Comparison of ENCODE assay signal across 9 cellular contexts in the genomic region with DNA sequence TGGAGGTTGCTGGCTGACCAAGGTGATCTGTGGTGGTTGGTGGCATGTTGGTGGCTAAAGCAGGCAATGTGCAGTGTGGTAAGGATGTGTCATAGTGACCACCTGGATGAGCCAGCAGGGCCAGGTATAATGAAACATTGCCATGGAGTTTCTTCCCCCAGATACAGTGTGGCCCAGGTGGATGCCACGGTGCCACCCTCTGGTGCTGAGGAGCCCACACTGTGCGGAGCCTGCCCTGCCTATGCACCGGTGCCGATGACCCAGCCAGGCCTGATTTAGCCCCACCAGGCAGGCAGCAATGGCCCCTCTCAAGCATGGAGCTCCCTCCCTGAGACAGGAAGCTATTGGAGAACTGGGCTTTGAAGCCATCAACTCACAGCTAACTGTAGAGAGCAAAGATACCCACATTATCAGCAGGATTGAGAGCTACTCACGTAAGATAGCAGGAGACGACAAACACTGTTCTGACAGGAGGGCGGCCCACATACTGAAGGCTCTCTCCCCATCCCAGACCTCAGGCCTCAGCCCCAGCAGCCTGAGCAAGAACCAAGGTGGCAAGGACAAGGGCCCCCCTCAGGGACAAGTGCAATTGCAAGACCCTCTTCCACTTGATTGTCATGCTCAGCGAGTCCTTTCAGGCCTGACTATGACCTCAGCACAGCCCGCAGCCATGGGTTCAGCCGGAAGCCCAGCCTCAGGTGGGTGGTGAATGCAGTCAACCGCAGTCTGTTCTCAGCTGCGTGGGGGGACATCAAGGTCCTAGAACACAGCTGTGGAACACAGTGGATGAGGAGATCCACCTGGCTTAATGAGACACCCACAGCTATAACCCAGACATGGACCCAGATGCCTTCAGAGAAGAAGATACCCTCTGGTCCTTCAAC.
DNase-seq lines count a peak whose midpoint lies in the region; ATAC-seq, FAIRE-seq and TF ChIP-seq lines count a peak whose summit lies in the region.
"Had no signal": no experiment of that assay in that cellular context is flagged by ENCODE, and none has a peak within 500 bp of the region (broad histone marks: within the 10 kb centered on the region; RNA-seq: fewer than 3 reads in every experiment).

No MANE protein-coding gene starts in this region.

- peak overlapping the region; percentile 49 for H3K27ac ChIP-seq in BLaER1

- no peak overlapping the region for H3K9ac ChIP-seq in BLaER1

- H3K36me3 Mint-ChIP-seq in activated naive CD4-positive, alpha-beta T cell treated with anti-CD3 and anti-CD28 coated beads, Interleukin-2, amount 10 ng/mL, durations not matched to agents 7 days and 5 days = peaks cover 6% of the 10 kb centered on the region
- H3K36me3 Mint-ChIP-seq: natural killer cell had no signal

- peaks cover 4% of the 10 kb centered on the region for H3K9me3 Mint-ChIP-seq in activated naive CD4-positive, alpha-beta T cell treated with anti-CD3 and anti-CD28 coated beads, Interleukin-2, amount 10 ng/mL, durations not matched to agents 7 days and 5 days
- H3K9me3 Mint-ChIP-seq: natural killer cell had no signal

- peak overlapping the region; percentile 40 for H3K4me3 Mint-ChIP-seq in activated naive CD4-positive, alpha-beta T cell treated with anti-CD3 and anti-CD28 coated beads, Interleukin-2, amount 10 ng/mL, durations not matched to agents 7 days and 5 days
- H3K4me3 Mint-ChIP-seq: natural killer cell had no signal

- H3K4me3 ChIP-seq in BLaER1 = no peak overlapping the region
- H3K4me3 ChIP-seq in Jurkat, Clone E6-1 (ENCODE audit: low read length) = peak overlapping the region; percentile 6

- H3K4me2 ChIP-seq in BLaER1 = peak overlapping the region; percentile 71

- H3K27ac Mint-ChIP-seq in activated naive CD4-positive, alpha-beta T cell treated with anti-CD3 and anti-CD28 coated beads, Interleukin-2, amount 10 ng/mL, durations not matched to agents 7 days and 5 days = peak overlapping the region; percentile 89
- H3K27ac Mint-ChIP-seq: natural killer cell had no signal

- peaks cover 22% of the 10 kb centered on the region for H3K9me3 ChIP-seq in BLaER1

- no peaks in the 10 kb centered on the region for H4K20me1 ChIP-seq in BLaER1

- no peak for TF ChIP-seq CTCF in D721Med (IDR thresholded peaks at IDR 0.05; ENCODE audit: insufficient read depth, missing control alignments)

- ATAC-seq in GM21390 (IDR thresholded peaks at IDR 0.05; ENCODE audit: unreplicated experiment) = peak; percentile 86

- no peaks in the 10 kb centered on the region for H3K27me3 Mint-ChIP-seq in activated naive CD4-positive, alpha-beta T cell treated with anti-CD3 and anti-CD28 coated beads, Interleukin-2, amount 10 ng/mL, durations not matched to agents 7 days and 5 days

- no peaks in the 10 kb centered on the region for H3K27me3 ChIP-seq in BLaER1

- CTCF ChIA-PET in activated naive CD4-positive, alpha-beta T cell treated with anti-CD3 and anti-CD28 coated beads, Interleukin-2, amount 10 ng/mL, durations not matched to agents 7 days and 5 days (lab: Charles Lee) = interaction anchor here (1.2 to 7.5 kb wide), 6 partner anchors 9 to 86 kb away, joined by 3 to 84 read pairs (median 12); a partner anchor contains a TSS

- 0 out of 2 replicates have a peak, but pooled peaks cover 7% of the 10 kb centered on the region for H3K36me3 ChIP-seq in BLaER1

- H3K4me1 ChIP-seq in BLaER1 = peaks cover 25% of the 10 kb centered on the region

- peak; percentile 81 for DNase-seq in Jurkat, Clone E6-1 (ENCODE audit: low read depth, low spot score)
- peak; percentile 67 for DNase-seq in activated naive CD4-positive, alpha-beta T cell treated with anti-CD3 and anti-CD28 coated beads, Interleukin-2, amount 10 ng/mL, durations not matched to agents 7 days and 5 days
- peak; percentile 64 to 83 for DNase-seq in stimulated activated CD8-positive, alpha-beta memory T cell treated with anti-CD3 and anti-CD28 coated beads, Interleukin-7, amount 100 ng/mL, for 48 hours (ENCODE audit: extremely low read depth in 1 of 2, low read depth in 1 of 2)
- DNase-seq in NCI-H526 (lab: John Stamatoyannopoulos, UW) (no peak), D721Med (ENCODE audit: insufficient read length, low spot score) (no peak), putamen (ENCODE audit: low spot score) (no peak)
- DNase-seq: natural killer cell had no signal

- peaks cover 53% of the 10 kb centered on the region for H3K4me1 Mint-ChIP-seq in activated naive CD4-positive, alpha-beta T cell treated with anti-CD3 and anti-CD28 coated beads, Interleukin-2, amount 10 ng/mL, durations not matched to agents 7 days and 5 days

- FAIRE-seq in D721Med (lab: Jason Lieb, UNC) = no peak

Comparison
In these comparisons a context has a peak if more than half of its experiments do, and no peak if none do; other contexts are left out.
1. DNase-seq: peak in Jurkat, Clone E6-1 (single experiment), activated naive CD4-positive, alpha-beta T cell treated with anti-CD3 and anti-CD28 coated beads, Interleukin-2, amount 10 ng/mL, durations not matched to agents 7 days and 5 days (single experiment) and stimulated activated CD8-positive, alpha-beta memory T cell treated with anti-CD3 and anti-CD28 coated beads, Interleukin-7, amount 100 ng/mL, for 48 hours (2 of 2); none in NCI-H526 (0 of 2), D721Med (single experiment) and putamen (single experiment).